Comparison of ENCODE assay signal across 10 cellular contexts in the genomic region with DNA sequence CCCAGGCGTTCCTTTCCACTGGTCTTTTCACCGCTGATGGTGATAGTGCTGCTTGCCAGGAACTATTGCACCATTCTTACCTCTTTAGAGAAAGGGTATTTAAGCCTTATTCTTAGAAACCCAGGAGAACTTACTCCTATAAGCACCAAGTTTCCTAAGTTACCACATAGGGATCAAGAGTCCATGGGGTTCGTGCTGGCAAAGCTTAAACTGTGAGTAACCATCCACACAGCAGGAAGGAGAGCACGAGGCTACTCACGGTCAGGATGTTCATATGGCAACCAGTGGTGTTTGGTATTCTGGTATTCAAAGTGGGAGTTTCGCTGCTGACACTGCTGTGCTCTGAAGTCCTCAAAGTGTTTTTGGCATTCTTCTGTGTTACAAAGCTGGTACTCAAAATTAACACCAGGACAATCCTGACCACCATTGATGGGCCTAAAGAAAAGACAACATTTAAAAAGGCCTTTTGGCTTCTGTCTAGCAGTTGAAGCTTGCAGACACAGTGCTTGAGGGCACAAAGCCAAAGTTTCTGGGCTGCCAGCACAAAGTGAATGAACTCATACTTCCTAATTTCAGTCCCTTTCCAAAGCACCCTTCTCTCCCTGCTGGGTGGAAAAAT.
DNase-seq lines count a peak whose midpoint lies in the region; ATAC-seq, FAIRE-seq and TF ChIP-seq lines count a peak whose summit lies in the region.
"Had no signal": no experiment of that assay in that cellular context is flagged by ENCODE, and none has a peak within 500 bp of the region (broad histone marks: within the 10 kb centered on the region; RNA-seq: fewer than 3 reads in every experiment).

No MANE protein-coding gene starts in this region.

- H3K36me3 Mint-ChIP-seq in neural progenitor cell, result peaks cover 9% of the 10 kb centered on the region

- H2AFZ ChIP-seq in neural progenitor cell (replicated peaks), result no peak overlapping the region

- H3K27ac Mint-ChIP-seq in neural progenitor cell, result peak overlapping the region; percentile 90

- no peaks in the 10 kb centered on the region for H3K9me3 ChIP-seq in neural progenitor cell (ENCODE audit: low read depth)

- H3K4me2 ChIP-seq in neural progenitor cell, result no peak overlapping the region

- H3K4me3 Mint-ChIP-seq in neural progenitor cell, result no peak overlapping the region

- H3K4me1 ChIP-seq in neural progenitor cell, result peaks cover 12% of the 10 kb centered on the region

- peaks cover 9% of the 10 kb centered on the region for H3F3A ChIP-seq in neural progenitor cell (ENCODE audit: low read depth)

- no peaks in the 10 kb centered on the region for H4K20me1 ChIP-seq in neural progenitor cell (ENCODE audit: low read depth)

- H3K27me3 ChIP-seq in neural progenitor cell, result no peaks in the 10 kb centered on the region

- no peaks in the 10 kb centered on the region for H3K79me2 ChIP-seq in neural progenitor cell (ENCODE audit: low read depth)

- no peak for TF ChIP-seq CTCF in neural progenitor cell (IDR thresholded peaks at IDR 0.05)

- DNase-seq in AG20443 (ENCODE audit: low spot score) (peak; percentile 85), RCC 7860 (ENCODE audit: low spot score) (peak; percentile 91), fibroblast of peridontal ligament (ENCODE audit: extremely low read depth) (peak; percentile 93), neural progenitor cell (ENCODE audit: low spot score) (peak; percentile 56), MV-4-11 (lab: John Stamatoyannopoulos, UW) (no peak), SW480 (ENCODE audit: low spot score) (no peak)
- DNase-seq: GF-D8 had no signal

- H3K36me3 ChIP-seq in neural progenitor cell, result no peaks in the 10 kb centered on the region

- no peak overlapping the region for H3K4me3 ChIP-seq in neural progenitor cell

- peaks cover 25% of the 10 kb centered on the region for H3K4me1 Mint-ChIP-seq in neural progenitor cell

- H3K9me3 Mint-ChIP-seq in neural progenitor cell, result no peaks in the 10 kb centered on the region

- H3K27ac ChIP-seq in neural progenitor cell, result no peak overlapping the region

- no peaks in the 10 kb centered on the region for H3K27me3 Mint-ChIP-seq in neural progenitor cell (ENCODE audit: insufficient read depth, low read depth)

- peak; percentile 90 for FAIRE-seq in RCC 7860 (lab: Jason Lieb, UNC)
- FAIRE-seq: islet of Langerhans had no signal

- no peak overlapping the region for H3K9ac ChIP-seq in neural progenitor cell

- ATAC-seq in GM18909 (IDR thresholded peaks at IDR 0.05; ENCODE audit: poor library complexity, unreplicated experiment) (no peak), GM19452 (IDR thresholded peaks at IDR 0.05; ENCODE audit: unreplicated experiment) (no peak)

Comparison
In these comparisons a context has a peak if more than half of its experiments do, and no peak if none do; other contexts are left out.
1. DNase-seq: peak in AG20443 (single experiment), RCC 7860 (single experiment), fibroblast of peridontal ligament (single experiment) and neural progenitor cell (single experiment); none in MV-4-11 (single experiment) and SW480 (single experiment).